Comparison of ENCODE assay signal across 2 cellular contexts in the genomic region with DNA sequence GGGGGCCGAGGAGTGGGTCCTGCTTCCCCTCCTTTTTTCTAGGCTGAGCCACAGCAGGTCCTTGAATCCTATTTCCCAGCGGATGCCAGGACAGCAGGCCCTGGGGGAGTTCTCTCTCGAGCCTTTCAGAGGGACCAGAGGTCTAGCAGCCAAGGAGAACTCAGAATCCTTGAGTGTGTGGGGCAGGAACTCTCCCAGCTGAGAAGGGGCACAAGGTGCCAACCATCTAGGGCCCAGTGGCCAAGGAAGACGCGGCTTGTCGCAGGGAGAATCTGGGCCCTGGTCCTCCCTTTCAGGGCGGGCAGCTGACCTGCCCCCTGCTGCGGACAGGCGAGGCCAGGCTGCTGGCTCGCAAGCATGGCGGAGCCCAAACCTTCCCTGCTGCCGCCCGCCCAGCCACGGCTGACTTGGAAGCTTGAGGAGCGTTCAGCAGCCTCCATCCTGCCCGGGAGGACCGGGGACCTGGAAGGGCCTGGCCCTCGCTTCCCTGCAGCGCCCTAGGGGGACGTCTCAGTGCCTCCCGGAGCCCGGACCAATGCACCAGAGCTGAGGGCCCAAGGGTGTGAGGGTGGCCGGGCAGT.
TF ChIP-seq lines count a peak whose summit lies in the region.

No MANE protein-coding gene starts in this region.

TF ChIP-seq in GM23338, 12 proteins besides CTCF, POLR2A, EP300 and RAD21 (continues in another document):
- TF ChIP-seq POLR2AphosphoS5 (IDR thresholded peaks at IDR 0.05; ENCODE audit: low read depth): no peak
- no peak for TF ChIP-seq JUNB (IDR thresholded peaks at IDR 0.05; ENCODE audit: unreplicated experiment)
- TF ChIP-seq, protein P1, sequence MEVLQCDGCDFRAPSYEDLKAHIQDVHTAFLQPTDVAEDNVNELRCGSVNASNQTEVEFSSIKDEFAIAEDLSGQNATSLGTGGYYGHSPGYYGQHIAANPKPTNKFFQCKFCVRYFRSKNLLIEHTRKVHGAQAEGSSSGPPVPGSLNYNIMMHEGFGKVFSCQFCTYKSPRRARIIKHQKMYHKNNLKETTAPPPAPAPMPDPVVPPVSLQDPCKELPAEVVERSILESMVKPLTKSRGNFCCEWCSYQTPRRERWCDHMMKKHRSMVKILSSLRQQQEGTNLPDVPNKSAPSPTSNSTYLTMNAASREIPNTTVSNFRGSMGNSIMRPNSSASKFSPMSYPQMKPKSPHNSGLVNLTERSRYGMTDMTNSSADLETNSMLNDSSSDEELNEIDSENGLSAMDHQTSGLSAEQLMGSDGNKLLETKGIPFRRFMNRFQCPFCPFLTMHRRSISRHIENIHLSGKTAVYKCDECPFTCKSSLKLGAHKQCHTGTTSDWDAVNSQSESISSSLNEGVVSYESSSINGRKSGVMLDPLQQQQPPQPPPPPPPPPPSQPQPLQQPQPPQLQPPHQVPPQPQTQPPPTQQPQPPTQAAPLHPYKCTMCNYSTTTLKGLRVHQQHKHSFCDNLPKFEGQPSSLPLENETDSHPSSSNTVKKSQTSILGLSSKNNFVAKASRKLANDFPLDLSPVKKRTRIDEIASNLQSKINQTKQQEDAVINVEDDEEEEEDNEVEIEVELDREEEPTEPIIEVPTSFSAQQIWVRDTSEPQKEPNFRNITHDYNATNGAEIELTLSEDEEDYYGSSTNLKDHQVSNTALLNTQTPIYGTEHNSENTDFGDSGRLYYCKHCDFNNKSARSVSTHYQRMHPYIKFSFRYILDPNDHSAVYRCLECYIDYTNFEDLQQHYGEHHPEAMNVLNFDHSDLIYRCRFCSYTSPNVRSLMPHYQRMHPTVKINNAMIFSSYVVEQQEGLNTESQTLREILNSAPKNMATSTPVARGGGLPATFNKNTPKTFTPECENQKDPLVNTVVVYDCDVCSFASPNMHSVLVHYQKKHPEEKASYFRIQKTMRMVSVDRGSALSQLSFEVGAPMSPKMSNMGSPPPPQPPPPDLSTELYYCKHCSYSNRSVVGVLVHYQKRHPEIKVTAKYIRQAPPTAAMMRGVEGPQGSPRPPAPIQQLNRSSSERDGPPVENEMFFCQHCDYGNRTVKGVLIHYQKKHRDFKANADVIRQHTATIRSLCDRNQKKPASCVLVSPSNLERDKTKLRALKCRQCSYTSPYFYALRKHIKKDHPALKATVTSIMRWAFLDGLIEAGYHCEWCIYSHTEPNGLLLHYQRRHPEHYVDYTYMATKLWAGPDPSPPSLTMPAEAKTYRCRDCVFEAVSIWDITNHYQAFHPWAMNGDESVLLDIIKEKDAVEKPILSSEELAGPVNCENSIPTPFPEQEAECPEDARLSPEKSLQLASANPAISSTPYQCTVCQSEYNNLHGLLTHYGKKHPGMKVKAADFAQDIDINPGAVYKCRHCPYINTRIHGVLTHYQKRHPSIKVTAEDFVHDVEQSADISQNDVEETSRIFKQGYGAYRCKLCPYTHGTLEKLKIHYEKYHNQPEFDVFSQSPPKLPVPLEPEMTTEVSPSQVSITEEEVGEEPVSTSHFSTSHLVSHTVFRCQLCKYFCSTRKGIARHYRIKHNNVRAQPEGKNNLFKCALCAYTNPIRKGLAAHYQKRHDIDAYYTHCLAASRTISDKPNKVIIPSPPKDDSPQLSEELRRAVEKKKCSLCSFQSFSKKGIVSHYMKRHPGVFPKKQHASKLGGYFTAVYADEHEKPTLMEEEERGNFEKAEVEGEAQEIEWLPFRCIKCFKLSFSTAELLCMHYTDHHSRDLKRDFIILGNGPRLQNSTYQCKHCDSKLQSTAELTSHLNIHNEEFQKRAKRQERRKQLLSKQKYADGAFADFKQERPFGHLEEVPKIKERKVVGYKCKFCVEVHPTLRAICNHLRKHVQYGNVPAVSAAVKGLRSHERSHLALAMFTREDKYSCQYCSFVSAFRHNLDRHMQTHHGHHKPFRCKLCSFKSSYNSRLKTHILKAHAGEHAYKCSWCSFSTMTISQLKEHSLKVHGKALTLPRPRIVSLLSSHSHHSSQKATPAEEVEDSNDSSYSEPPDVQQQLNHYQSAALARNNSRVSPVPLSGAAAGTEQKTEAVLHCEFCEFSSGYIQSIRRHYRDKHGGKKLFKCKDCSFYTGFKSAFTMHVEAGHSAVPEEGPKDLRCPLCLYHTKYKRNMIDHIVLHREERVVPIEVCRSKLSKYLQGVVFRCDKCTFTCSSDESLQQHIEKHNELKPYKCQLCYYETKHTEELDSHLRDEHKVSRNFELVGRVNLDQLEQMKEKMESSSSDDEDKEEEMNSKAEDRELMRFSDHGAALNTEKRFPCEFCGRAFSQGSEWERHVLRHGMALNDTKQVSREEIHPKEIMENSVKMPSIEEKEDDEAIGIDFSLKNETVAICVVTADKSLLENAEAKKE (CRISPR knock-in tag; IDR thresholded peaks at IDR 0.05): no peak
- TF ChIP-seq ZNF114 (CRISPR knock-in tag; IDR thresholded peaks at IDR 0.05): no peak
- TF ChIP-seq CREB1 (CRISPR knock-in tag; IDR thresholded peaks at IDR 0.05; ENCODE audit: low read depth): no peak
- TF ChIP-seq, protein P2, sequence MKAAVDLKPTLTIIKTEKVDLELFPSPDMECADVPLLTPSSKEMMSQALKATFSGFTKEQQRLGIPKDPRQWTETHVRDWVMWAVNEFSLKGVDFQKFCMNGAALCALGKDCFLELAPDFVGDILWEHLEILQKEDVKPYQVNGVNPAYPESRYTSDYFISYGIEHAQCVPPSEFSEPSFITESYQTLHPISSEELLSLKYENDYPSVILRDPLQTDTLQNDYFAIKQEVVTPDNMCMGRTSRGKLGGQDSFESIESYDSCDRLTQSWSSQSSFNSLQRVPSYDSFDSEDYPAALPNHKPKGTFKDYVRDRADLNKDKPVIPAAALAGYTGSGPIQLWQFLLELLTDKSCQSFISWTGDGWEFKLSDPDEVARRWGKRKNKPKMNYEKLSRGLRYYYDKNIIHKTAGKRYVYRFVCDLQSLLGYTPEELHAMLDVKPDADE (IDR thresholded peaks at IDR 0.05): no peak
- TF ChIP-seq ZNF331 (CRISPR knock-in tag; IDR thresholded peaks at IDR 0.05; ENCODE audit: low read depth): no peak
- no peak for TF ChIP-seq REST (IDR thresholded peaks at IDR 0.05; ENCODE audit: unreplicated experiment)
- TF ChIP-seq STAT1 (IDR thresholded peaks at IDR 0.05; ENCODE audit: unreplicated experiment): no peak

TF ChIP-seq in endothelial cell of umbilical vein, 7 proteins besides CTCF, POLR2A, EP300 and RAD21:
- TF ChIP-seq POLR2AphosphoS5 (IDR thresholded peaks at IDR 0.05; ENCODE audit: insufficient read depth, low read depth, low read length): no peak
- no peak for TF ChIP-seq MYC (IDR thresholded peaks at IDR 0.05; ENCODE audit: low read depth, low read length)
- TF ChIP-seq, protein P3, sequence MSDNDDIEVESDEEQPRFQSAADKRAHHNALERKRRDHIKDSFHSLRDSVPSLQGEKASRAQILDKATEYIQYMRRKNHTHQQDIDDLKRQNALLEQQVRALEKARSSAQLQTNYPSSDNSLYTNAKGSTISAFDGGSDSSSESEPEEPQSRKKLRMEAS (IDR thresholded peaks at IDR 0.05; ENCODE audit: insufficient read depth, insufficient read length): no peak
- TF ChIP-seq FOS (IDR thresholded peaks at IDR 0.05; ENCODE audit: borderline replicate concordance, insufficient read depth, low read length): no peak
- TF ChIP-seq GATA2 (IDR thresholded peaks at IDR 0.05; ENCODE audit: insufficient read depth, insufficient read length, low read depth, low read length): no peak
- no peak for TF ChIP-seq JUN (IDR thresholded peaks at IDR 0.05; ENCODE audit: borderline replicate concordance, insufficient read depth, insufficient read length, low read depth)
- TF ChIP-seq EZH2 (IDR thresholded peaks at IDR 0.05; ENCODE audit: borderline replicate concordance, low read depth, low read length, severe bottlenecking): no peak
